ENCODE assay signal across 8 cellular contexts in the genomic region with DNA sequence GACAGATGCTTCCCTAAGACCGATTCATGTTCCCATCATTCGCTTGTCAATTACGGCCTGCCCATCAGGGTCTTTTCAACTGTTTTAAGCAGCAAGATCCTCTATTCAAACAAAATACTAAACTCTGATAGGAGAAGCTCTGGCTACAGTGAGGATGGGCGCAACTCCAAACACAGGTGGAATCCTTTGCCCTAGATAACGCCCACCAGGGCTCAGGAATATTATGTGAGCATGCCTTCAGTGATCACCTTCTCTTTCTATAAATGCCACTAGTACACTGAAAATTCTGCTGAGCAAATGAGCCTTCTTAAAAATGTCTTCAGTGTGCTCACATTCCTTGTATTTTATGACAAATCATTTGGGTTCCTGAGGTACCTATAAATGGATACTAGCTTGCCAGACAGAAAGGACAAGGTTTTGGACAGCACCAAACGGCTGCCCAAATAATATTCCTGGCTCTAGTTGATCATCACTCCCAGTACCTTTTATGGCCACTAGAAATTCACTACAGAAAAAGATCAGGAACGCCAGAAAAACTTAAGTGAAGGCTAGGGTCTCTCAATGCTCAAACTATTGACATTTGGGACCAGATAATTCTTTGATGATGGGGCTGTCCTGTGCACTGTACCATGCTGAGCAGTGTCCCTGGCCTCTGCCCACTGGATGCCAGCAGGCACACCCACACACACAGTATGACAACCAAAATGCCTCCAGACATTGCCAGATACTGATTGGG. TPM values are rescaled to one million over a fixed set of nuclear protein-coding genes. Genes with fewer than 3 reads are reported as not detected.
A peak's percentile ranks its signal among the peaks of the same experiment; 100 is the strongest.
DNase-seq lines count a peak whose midpoint lies in the region; ATAC-seq and TF ChIP-seq lines count a peak whose summit lies in the region.

No MANE protein-coding gene starts in this region.

- peak overlapping the region; percentile 45 for H3K4me2 ChIP-seq in GM23338

- H2AFZ ChIP-seq in GM23338, result no peak overlapping the region

- H3K36me3 Mint-ChIP-seq in GM23338 (ENCODE audit: low read depth) (peaks cover 65% of the 10 kb centered on the region), WTC11 (peaks cover 59% of the 10 kb centered on the region), glutamatergic neuron (ENCODE audit: unreplicated experiment) (no peaks in the 10 kb centered on the region)
- peaks cover 58% of the 10 kb centered on the region for H3K36me3 Mint-ChIP-seq in stimulated activated memory B cell treated with anti-CD40 and anti-IgM and Interleukin-4, amounts not matched to agents 10 μg/mL and 1 μg/mL and 100 μg/mL, for 72 hours

- TF ChIP-seq CTCF in GM23338 (conservative IDR thresholded peaks at IDR 0.05; ENCODE audit: low read depth in 2 of 2), result peak in 1 of 2 experiments; percentile 19; a peak in 1 of 4 replicates
- no peak for TF ChIP-seq CTCF in WTC11 (IDR thresholded peaks at IDR 0.05)
- TF ChIP-seq CTCF in glutamatergic neuron (IDR thresholded peaks at IDR 0.05; ENCODE audit: partially characterized antibody, unreplicated experiment), result peak; percentile 33

- H3K4me1 ChIP-seq in GM23338 (ENCODE audit: insufficient read depth), result peaks cover 43% of the 10 kb centered on the region

- no peak for DNase-seq in GM23338 (ENCODE audit: low spot score)
- no peak for DNase-seq in WTC11 (ENCODE audit: low spot score)
- DNase-seq in glutamatergic neuron, result no peak
- no peak for DNase-seq in NK-92 treated with Interleukin-12 subunit alpha and Interleukin-12 subunit beta, amount 100 ng/mL, for 24 hours (lab: John Stamatoyannopoulos, UW)
- no peak for DNase-seq in Kasumi-1 (lab: John Stamatoyannopoulos, UW)
- no peak for DNase-seq in stimulated activated CD8-positive, alpha-beta memory T cell treated with anti-CD3 and anti-CD28 coated beads, Interleukin-4, amount 100 ng/mL, for 48 hours

- no peaks in the 10 kb centered on the region for H3K27me3 ChIP-seq in GM23338 (ENCODE audit: insufficient read depth)

- peaks cover 99% of the 10 kb centered on the region for H3K79me2 ChIP-seq in GM23338 (replicated peaks; ENCODE audit: insufficient read depth)

- H3K36me3 ChIP-seq in GM23338 (ENCODE audit: insufficient read depth), result peaks cover 40% of the 10 kb centered on the region

- no peak for ATAC-seq in GM23338
- no peak for ATAC-seq in WTC11
- no peak for ATAC-seq in stimulated activated memory B cell treated with anti-CD40 and anti-IgM and Interleukin-4, amounts not matched to agents 10 μg/mL and 1 μg/mL and 100 μg/mL, for 72 hours
- no peak for ATAC-seq in HG02970 (IDR thresholded peaks at IDR 0.05; ENCODE audit: low FRiP score, unreplicated experiment)

- peak overlapping the region; percentile 92 for H3K27ac ChIP-seq in GM23338 (ENCODE audit: low read depth)

- H3K4me1 Mint-ChIP-seq in GM23338 (peaks cover 61% of the 10 kb centered on the region), WTC11 (peaks cover 72% of the 10 kb centered on the region), glutamatergic neuron (ENCODE audit: low read depth, unreplicated experiment) (peaks cover 19% of the 10 kb centered on the region)
- H3K4me1 Mint-ChIP-seq in stimulated activated memory B cell treated with anti-CD40 and anti-IgM and Interleukin-4, amounts not matched to agents 10 μg/mL and 1 μg/mL and 100 μg/mL, for 72 hours, result peaks cover 71% of the 10 kb centered on the region

- H3K27me3 Mint-ChIP-seq in GM23338 (ENCODE audit: insufficient read depth, low read depth, poor library complexity) (peaks cover 6% of the 10 kb centered on the region), WTC11 (ENCODE audit: low read depth) (no peaks in the 10 kb centered on the region), glutamatergic neuron (ENCODE audit: unreplicated experiment) (peaks cover 5% of the 10 kb centered on the region)
- no peaks in the 10 kb centered on the region for H3K27me3 Mint-ChIP-seq in stimulated activated memory B cell treated with anti-CD40 and anti-IgM and Interleukin-4, amounts not matched to agents 10 μg/mL and 1 μg/mL and 100 μg/mL, for 72 hours

- peaks cover 39% of the 10 kb centered on the region for H4K20me1 ChIP-seq in GM23338 (replicated peaks; ENCODE audit: insufficient read depth)

- POLR2A ChIA-PET in WTC11 (lab: Charles Lee), result no interaction called here

- H3K27ac Mint-ChIP-seq in GM23338 (peak overlapping the region; percentile 13), WTC11 (peak overlapping the region; percentile 77), glutamatergic neuron (ENCODE audit: unreplicated experiment) (peak overlapping the region; percentile 67)
- peak overlapping the region; percentile 85 for H3K27ac Mint-ChIP-seq in stimulated activated memory B cell treated with anti-CD40 and anti-IgM and Interleukin-4, amounts not matched to agents 10 μg/mL and 1 μg/mL and 100 μg/mL, for 72 hours

- H3K9me3 Mint-ChIP-seq in GM23338 (no peaks in the 10 kb centered on the region), WTC11 (no peaks in the 10 kb centered on the region), glutamatergic neuron (ENCODE audit: unreplicated experiment) (no peaks in the 10 kb centered on the region)
- H3K9me3 Mint-ChIP-seq in stimulated activated memory B cell treated with anti-CD40 and anti-IgM and Interleukin-4, amounts not matched to agents 10 μg/mL and 1 μg/mL and 100 μg/mL, for 72 hours, result no peaks in the 10 kb centered on the region

- no peaks in the 10 kb centered on the region for H3K9me2 ChIP-seq in GM23338 (ENCODE audit: insufficient read depth)

- H3F3A ChIP-seq in GM23338 (replicated peaks; ENCODE audit: low read depth), result peaks cover 13% of the 10 kb centered on the region; the same call in 1 of the 2 replicates

- CTCF ChIA-PET in WTC11 (lab: Charles Lee), result interaction anchor here (0.8 to 2.3 kb wide), 4 partner anchors 33 to 359 kb away, joined by 3 to 11 read pairs (median 3); no protein-coding TSS in a partner anchor

- H3K4me3 Mint-ChIP-seq in GM23338 (no peak overlapping the region), WTC11 (no peak overlapping the region), glutamatergic neuron (ENCODE audit: unreplicated experiment) (peak overlapping the region; percentile 6)
- peak overlapping the region; percentile 82 for H3K4me3 Mint-ChIP-seq in stimulated activated memory B cell treated with anti-CD40 and anti-IgM and Interleukin-4, amounts not matched to agents 10 μg/mL and 1 μg/mL and 100 μg/mL, for 72 hours

- H3K4me3 ChIP-seq in GM23338, result no peak overlapping the region

TF ChIP-seq in GM23338, 12 proteins besides CTCF, POLR2A, EP300 and RAD21 (continues in another document):
- no peak for TF ChIP-seq ZNF114 (CRISPR knock-in tag; IDR thresholded peaks at IDR 0.05)
- no peak for TF ChIP-seq STAT1 (IDR thresholded peaks at IDR 0.05; ENCODE audit: unreplicated experiment)

TF ChIP-seq in WTC11, 78 proteins besides CTCF, POLR2A, EP300 and RAD21 (continues in another document):
- TF ChIP-seq, protein P1, sequence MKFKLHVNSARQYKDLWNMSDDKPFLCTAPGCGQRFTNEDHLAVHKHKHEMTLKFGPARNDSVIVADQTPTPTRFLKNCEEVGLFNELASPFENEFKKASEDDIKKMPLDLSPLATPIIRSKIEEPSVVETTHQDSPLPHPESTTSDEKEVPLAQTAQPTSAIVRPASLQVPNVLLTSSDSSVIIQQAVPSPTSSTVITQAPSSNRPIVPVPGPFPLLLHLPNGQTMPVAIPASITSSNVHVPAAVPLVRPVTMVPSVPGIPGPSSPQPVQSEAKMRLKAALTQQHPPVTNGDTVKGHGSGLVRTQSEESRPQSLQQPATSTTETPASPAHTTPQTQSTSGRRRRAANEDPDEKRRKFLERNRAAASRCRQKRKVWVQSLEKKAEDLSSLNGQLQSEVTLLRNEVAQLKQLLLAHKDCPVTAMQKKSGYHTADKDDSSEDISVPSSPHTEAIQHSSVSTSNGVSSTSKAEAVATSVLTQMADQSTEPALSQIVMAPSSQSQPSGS (CRISPR knock-in tag; IDR thresholded peaks at IDR 0.05; ENCODE audit: borderline replicate concordance, low read depth), result no peak
- TF ChIP-seq, protein P2, sequence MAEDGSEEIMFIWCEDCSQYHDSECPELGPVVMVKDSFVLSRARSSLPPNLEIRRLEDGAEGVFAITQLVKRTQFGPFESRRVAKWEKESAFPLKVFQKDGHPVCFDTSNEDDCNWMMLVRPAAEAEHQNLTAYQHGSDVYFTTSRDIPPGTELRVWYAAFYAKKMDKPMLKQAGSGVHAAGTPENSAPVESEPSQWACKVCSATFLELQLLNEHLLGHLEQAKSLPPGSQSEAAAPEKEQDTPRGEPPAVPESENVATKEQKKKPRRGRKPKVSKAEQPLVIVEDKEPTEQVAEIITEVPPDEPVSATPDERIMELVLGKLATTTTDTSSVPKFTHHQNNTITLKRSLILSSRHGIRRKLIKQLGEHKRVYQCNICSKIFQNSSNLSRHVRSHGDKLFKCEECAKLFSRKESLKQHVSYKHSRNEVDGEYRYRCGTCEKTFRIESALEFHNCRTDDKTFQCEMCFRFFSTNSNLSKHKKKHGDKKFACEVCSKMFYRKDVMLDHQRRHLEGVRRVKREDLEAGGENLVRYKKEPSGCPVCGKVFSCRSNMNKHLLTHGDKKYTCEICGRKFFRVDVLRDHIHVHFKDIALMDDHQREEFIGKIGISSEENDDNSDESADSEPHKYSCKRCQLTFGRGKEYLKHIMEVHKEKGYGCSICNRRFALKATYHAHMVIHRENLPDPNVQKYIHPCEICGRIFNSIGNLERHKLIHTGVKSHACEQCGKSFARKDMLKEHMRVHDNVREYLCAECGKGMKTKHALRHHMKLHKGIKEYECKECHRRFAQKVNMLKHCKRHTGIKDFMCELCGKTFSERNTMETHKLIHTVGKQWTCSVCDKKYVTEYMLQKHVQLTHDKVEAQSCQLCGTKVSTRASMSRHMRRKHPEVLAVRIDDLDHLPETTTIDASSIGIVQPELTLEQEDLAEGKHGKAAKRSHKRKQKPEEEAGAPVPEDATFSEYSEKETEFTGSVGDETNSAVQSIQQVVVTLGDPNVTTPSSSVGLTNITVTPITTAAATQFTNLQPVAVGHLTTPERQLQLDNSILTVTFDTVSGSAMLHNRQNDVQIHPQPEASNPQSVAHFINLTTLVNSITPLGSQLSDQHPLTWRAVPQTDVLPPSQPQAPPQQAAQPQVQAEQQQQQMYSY (CRISPR knock-in tag; IDR thresholded peaks at IDR 0.05), result no peak
- TF ChIP-seq ZNF219 (CRISPR knock-in tag; IDR thresholded peaks at IDR 0.05; ENCODE audit: borderline replicate concordance) (no peak), ZNF121 (CRISPR knock-in tag; IDR thresholded peaks at IDR 0.05) (no peak), ZBTB21 (CRISPR knock-in tag; IDR thresholded peaks at IDR 0.05; ENCODE audit: borderline replicate concordance) (no peak), ZNF138 (CRISPR knock-in tag; conservative IDR thresholded peaks at IDR 0.05) (no peak)

RNA-seq across cellular contexts. Expression of a gene that starts 13.1 kb away (rescaled TPM):
- total RNA-seq in GM23338 (2014; rRNA removed; shearing (Covaris generic)), result 76.7 and 78.0 TPM in 2 replicates
- 30.8 and 32.8 TPM in 2 replicates for polyA plus RNA-seq in GM23338 (2016; fragmentation: Nextera tagmentation; extraction: Ambion mirVana)
- 75.6 to 84.0 TPM (median 77.7 TPM) in 3 replicates for total RNA-seq in WTC11 (2021)
- total RNA-seq in glutamatergic neuron (ENCODE audit: unreplicated experiment), result 64.7 TPM

Comparison
In these comparisons a context has a peak if more than half of its experiments do, and no peak if none do; other contexts are left out.
1. H3K27ac Mint-ChIP-seq: peak in every context shown above with its lines; median percentile 85 in stimulated activated memory B cell treated with anti-CD40 and anti-IgM and Interleukin-4, amounts not matched to agents 10 μg/mL and 1 μg/mL and 100 μg/mL, for 72 hours; 77 in WTC11; 67 in glutamatergic neuron; 13 in GM23338.
2. H3K4me3 Mint-ChIP-seq: peak in glutamatergic neuron (single experiment) and stimulated activated memory B cell treated with anti-CD40 and anti-IgM and Interleukin-4, amounts not matched to agents 10 μg/mL and 1 μg/mL and 100 μg/mL, for 72 hours (single experiment); none in GM23338 (single experiment) and WTC11 (single experiment).